Comparison of ENCODE assay signal across 18 cellular contexts in the genomic region with DNA sequence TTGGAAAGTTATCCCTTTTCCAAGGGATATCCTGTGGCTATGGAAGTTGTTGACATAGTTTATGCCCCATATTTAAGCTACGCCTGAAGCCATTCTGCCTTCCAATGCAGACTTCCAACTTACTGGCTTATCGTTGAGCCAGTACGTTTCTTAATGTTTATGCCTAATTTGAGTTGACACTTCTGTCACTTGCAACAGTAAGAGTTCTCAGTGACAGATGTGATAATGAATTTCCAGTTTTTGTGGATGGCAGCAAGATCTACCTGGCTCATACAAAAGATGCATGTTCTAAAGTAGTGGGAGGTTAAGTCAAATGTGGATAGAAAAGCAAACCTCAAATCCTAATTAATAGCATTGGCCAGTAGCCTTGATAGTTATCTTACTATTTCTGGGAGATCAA.
"Had no signal": no experiment of that assay in that cellular context is flagged by ENCODE, and none has a peak within 500 bp of the region (broad histone marks: within the 10 kb centered on the region; RNA-seq: fewer than 3 reads in every experiment).

No MANE protein-coding gene starts in this region.

- H3K36me3 ChIP-seq: esophagus muscularis mucosa, gastroesophageal sphincter, heart left ventricle, left lung, lower lobe of right lung had no signal

- H3K27ac Mint-ChIP-seq: mesothelial cell of epicardium had no signal

- H3K36me3 Mint-ChIP-seq: mesothelial cell of epicardium had no signal

- H3K4me3 Mint-ChIP-seq: mesothelial cell of epicardium had no signal

- ATAC-seq: foreskin keratinocyte, gastroesophageal sphincter, heart left ventricle, left cardiac atrium, left lung, left ventricle myocardium superior, lower lobe of right lung, mucosa of descending colon had no signal

- H3K27ac ChIP-seq: coronary artery, esophagus muscularis mucosa, foreskin keratinocyte, gastroesophageal sphincter, heart left ventricle, hepatocyte, left lung, lower lobe of right lung had no signal

- H3K4me2 ChIP-seq: hepatocyte had no signal

- DNase-seq: dermis blood vessel endothelial cell; dorsolateral prefrontal cortex; effector CD4-positive, alpha-beta T cell; effector memory CD4-positive, alpha-beta T cell; foreskin keratinocyte; heart left ventricle; hypothalamus; left cardiac atrium; left lung; left ventricle myocardium superior; lower lobe of right lung; mesenchymal stem cell; mucosa of descending colon had no signal

- H3K4me1 ChIP-seq: esophagus muscularis mucosa, gastroesophageal sphincter, heart left ventricle, left lung, lower lobe of right lung had no signal

- H3K27me3 ChIP-seq: dorsolateral prefrontal cortex, esophagus muscularis mucosa, foreskin keratinocyte, gastroesophageal sphincter, heart left ventricle, hepatocyte, left lung had no signal

- H3K9me3 ChIP-seq: esophagus muscularis mucosa, gastroesophageal sphincter, heart left ventricle, left lung, lower lobe of right lung, mucosa of descending colon had no signal

- H3K4me3 ChIP-seq: coronary artery, dorsolateral prefrontal cortex, esophagus muscularis mucosa, gastroesophageal sphincter, heart left ventricle, hepatocyte, left lung, lower lobe of right lung, mucosa of descending colon had no signal

- H2AFZ ChIP-seq: hepatocyte had no signal
